Comparison of ENCODE assay signal across 1 cellular context in the genomic region with DNA sequence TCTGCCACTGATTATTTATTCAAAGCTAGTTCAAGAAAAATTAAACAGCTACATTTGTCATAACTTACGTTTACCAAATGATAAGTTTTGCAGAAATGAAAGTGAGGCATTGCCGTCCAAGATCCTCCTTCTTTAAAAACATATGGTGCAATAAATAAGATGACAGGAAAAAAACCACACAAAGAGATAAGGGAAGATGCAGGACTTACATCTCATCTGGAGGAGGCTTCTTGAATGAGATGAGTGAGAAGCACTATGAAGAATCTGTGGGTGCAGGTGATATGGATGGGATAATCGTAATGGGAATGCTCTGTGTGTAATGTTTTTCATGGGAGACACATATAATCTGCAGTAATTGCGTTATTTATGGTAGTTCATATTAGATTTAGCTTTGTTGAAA.
TF ChIP-seq lines count a peak whose summit lies in the region.

No MANE protein-coding gene starts in this region.

TF ChIP-seq in K562, 482 proteins besides CTCF, POLR2A, EP300 and RAD21 (continued from another document):
- TF ChIP-seq MECOM (CRISPR knock-in tag; IDR thresholded peaks at IDR 0.05): 0 out of 2 replicates have a peak, but pooled peaks have one; percentile 33
- no peak for TF ChIP-seq ZFPM2 (CRISPR knock-in tag; IDR thresholded peaks at IDR 0.05)
- TF ChIP-seq MBD2 (IDR thresholded peaks at IDR 0.05; ENCODE audit: borderline replicate concordance, low read depth): no peak
- TF ChIP-seq TEAD4 (IDR thresholded peaks at IDR 0.05; ENCODE audit: low read length): peak; percentile 35
- no peak for TF ChIP-seq TEAD4 (CRISPR knock-in tag; IDR thresholded peaks at IDR 0.05; ENCODE audit: borderline replicate concordance)
- TF ChIP-seq, protein P1, sequence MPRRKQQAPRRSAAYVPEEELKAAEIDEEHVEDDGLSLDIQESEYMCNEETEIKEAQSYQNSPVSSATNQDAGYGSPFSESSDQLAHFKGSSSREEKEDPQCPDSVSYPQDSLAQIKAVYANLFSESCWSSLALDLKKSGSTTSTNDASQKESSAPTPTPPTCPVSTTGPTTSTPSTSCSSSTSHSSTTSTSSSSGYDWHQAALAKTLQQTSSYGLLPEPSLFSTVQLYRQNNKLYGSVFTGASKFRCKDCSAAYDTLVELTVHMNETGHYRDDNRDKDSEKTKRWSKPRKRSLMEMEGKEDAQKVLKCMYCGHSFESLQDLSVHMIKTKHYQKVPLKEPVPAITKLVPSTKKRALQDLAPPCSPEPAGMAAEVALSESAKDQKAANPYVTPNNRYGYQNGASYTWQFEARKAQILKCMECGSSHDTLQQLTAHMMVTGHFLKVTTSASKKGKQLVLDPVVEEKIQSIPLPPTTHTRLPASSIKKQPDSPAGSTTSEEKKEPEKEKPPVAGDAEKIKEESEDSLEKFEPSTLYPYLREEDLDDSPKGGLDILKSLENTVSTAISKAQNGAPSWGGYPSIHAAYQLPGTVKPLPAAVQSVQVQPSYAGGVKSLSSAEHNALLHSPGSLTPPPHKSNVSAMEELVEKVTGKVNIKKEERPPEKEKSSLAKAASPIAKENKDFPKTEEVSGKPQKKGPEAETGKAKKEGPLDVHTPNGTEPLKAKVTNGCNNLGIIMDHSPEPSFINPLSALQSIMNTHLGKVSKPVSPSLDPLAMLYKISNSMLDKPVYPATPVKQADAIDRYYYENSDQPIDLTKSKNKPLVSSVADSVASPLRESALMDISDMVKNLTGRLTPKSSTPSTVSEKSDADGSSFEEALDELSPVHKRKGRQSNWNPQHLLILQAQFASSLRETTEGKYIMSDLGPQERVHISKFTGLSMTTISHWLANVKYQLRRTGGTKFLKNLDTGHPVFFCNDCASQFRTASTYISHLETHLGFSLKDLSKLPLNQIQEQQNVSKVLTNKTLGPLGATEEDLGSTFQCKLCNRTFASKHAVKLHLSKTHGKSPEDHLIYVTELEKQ (CRISPR knock-in tag; IDR thresholded peaks at IDR 0.05): no peak
- TF ChIP-seq HNRNPL (IDR thresholded peaks at IDR 0.05; ENCODE audit: low read depth, low read length): no peak
